Comparison of ENCODE assay signal across 2 cellular contexts in the genomic region with DNA sequence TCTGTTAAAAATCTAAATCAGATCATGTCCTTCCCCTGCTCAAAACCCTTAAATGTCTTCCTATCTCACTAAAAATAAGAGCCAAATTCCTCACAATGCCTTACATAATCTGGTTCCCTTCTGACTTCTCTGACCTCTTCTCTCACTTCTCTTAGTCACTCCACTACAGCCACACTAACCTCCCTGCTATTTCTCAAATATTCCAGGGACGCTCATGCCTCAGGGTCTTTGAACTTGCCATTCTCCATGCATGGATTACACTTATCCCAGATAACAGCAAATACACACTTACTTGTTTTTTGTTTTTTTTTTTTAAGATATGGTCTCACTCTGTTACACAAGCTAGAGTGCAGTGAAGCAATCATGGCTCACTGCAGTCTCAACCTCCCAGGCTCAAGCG.
TF ChIP-seq lines count a peak whose summit lies in the region.

No MANE protein-coding gene starts in this region.

TF ChIP-seq in IMR-90, 13 proteins besides CTCF, POLR2A, EP300 and RAD21:
- TF ChIP-seq CHD1 (IDR thresholded peaks at IDR 0.05; ENCODE audit: low read depth, low read length) (no peak), MXI1 (IDR thresholded peaks at IDR 0.05; ENCODE audit: borderline replicate concordance, low read depth, low read length) (no peak), CEBPB (IDR thresholded peaks at IDR 0.05; ENCODE audit: low read depth, low read length) (0 out of 2 replicates have a peak, but pooled peaks have one; percentile 29)

TF ChIP-seq in K562, 482 proteins besides CTCF, POLR2A, EP300 and RAD21:
- TF ChIP-seq ZNF639 (CRISPR knock-in tag; conservative IDR thresholded peaks at IDR 0.05 in 1 of 2, IDR thresholded peaks at IDR 0.05 in 1 of 2): no peak
- TF ChIP-seq ZNF589 (CRISPR knock-in tag; IDR thresholded peaks at IDR 0.05; ENCODE audit: low read depth): no peak
- no peak for TF ChIP-seq CEBPG (CRISPR knock-in tag; IDR thresholded peaks at IDR 0.05)
- TF ChIP-seq CEBPG (tag; conservative IDR thresholded peaks at IDR 0.05 in 1 of 2, IDR thresholded peaks at IDR 0.05 in 1 of 2): 0 out of 4 replicates have a peak, but pooled peaks have one; percentile 19 to 24
- no peak for TF ChIP-seq KHSRP (IDR thresholded peaks at IDR 0.05)
- no peak for TF ChIP-seq HMBOX1 (IDR thresholded peaks at IDR 0.05)
- TF ChIP-seq JUN (IDR thresholded peaks at IDR 0.05; ENCODE audit: borderline replicate concordance, low read depth, low read length): no peak
- TF ChIP-seq JUN (CRISPR knock-in tag; IDR thresholded peaks at IDR 0.05; ENCODE audit: borderline replicate concordance): no peak
- no peak for TF ChIP-seq HDAC1 (IDR thresholded peaks at IDR 0.05)
- no peak for TF ChIP-seq ATF7 (IDR thresholded peaks at IDR 0.05)
- peak; percentile 75 for TF ChIP-seq CEBPB (tag; IDR thresholded peaks at IDR 0.05)
- TF ChIP-seq ZNF217 (CRISPR knock-in tag; IDR thresholded peaks at IDR 0.05): no peak
- no peak for TF ChIP-seq TSC22D4 (tag; IDR thresholded peaks at IDR 0.05)
- no peak for TF ChIP-seq E2F3 (CRISPR knock-in tag; IDR thresholded peaks at IDR 0.05)
- TF ChIP-seq, protein P1, sequence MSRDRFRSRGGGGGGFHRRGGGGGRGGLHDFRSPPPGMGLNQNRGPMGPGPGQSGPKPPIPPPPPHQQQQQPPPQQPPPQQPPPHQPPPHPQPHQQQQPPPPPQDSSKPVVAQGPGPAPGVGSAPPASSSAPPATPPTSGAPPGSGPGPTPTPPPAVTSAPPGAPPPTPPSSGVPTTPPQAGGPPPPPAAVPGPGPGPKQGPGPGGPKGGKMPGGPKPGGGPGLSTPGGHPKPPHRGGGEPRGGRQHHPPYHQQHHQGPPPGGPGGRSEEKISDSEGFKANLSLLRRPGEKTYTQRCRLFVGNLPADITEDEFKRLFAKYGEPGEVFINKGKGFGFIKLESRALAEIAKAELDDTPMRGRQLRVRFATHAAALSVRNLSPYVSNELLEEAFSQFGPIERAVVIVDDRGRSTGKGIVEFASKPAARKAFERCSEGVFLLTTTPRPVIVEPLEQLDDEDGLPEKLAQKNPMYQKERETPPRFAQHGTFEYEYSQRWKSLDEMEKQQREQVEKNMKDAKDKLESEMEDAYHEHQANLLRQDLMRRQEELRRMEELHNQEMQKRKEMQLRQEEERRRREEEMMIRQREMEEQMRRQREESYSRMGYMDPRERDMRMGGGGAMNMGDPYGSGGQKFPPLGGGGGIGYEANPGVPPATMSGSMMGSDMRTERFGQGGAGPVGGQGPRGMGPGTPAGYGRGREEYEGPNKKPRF (IDR thresholded peaks at IDR 0.05; ENCODE audit: low read depth, low read length): no peak
- TF ChIP-seq NFE2L1 (tag; IDR thresholded peaks at IDR 0.05; ENCODE audit: borderline replicate concordance, low read depth): no peak
